ENCODE assay signal across 9 cellular contexts in genomic region chr16:68244481-68244902, GRCh38. TPM values are rescaled to one million over a fixed set of nuclear protein-coding genes. Genes with fewer than 3 reads are reported as not detected.
A peak's percentile ranks its signal among the peaks of the same experiment; 100 is the strongest.
DNase-seq lines count a peak whose midpoint lies in the region; ATAC-seq, FAIRE-seq and TF ChIP-seq lines count a peak whose summit lies in the region.
"Had no signal": no experiment of that assay in that cellular context is flagged by ENCODE, and none has a peak within 500 bp of the region (broad histone marks: within the 10 kb centered on the region; RNA-seq: fewer than 3 reads in every experiment).

No MANE protein-coding gene starts in this region.

- H3K4me2 ChIP-seq in GM12878 (ENCODE audit: control insufficient read depth, insufficient read depth) = peak overlapping the region; percentile 90
- peak overlapping the region; percentile 88 for H3K4me2 ChIP-seq in mesendoderm (ENCODE audit: low read length)

- no peak overlapping the region for H2BK15ac ChIP-seq in mesendoderm (replicated peaks; ENCODE audit: low read depth)

- intact Hi-C loops in Right ventricle myocardium inferior (cut with DNase I) (no loop called here), GM12878 (cut with micrococcal nuclease; ENCODE audit: unreplicated experiment) (no loop called here)

- peak overlapping the region; percentile 95 for H2AFZ ChIP-seq in GM12878 (ENCODE audit: control insufficient read depth, low read depth, low read length)

- no peaks in the 10 kb centered on the region for H4K20me1 ChIP-seq in GM12878 (ENCODE audit: control insufficient read depth, insufficient read depth)

- DNase-seq in right atrium auricular region (ENCODE audit: low spot score) (no peak), Right ventricle myocardium inferior (ENCODE audit: missing footprints) (no peak), GM12878 (ENCODE audit: low read depth, low spot score) (no peak), mesendoderm (no peak), NOMO-1 treated with dmso at 0.1 percent for 144 hours (lab: John Stamatoyannopoulos, UW; ENCODE audit: unreplicated experiment) (no peak), SW 1271 (lab: John Stamatoyannopoulos, UW) (no peak)

- no peak overlapping the region for H2AK5ac ChIP-seq in mesendoderm (ENCODE audit: low read length)

- TF ChIP-seq RAD21 in GM12878 (IDR thresholded peaks at IDR 0.05; ENCODE audit: insufficient read depth, low read depth, low read length) = no peak

- H3K4me3 ChIP-seq in right atrium auricular region (peak overlapping the region; percentile 83 to 91), GM12878 (peak overlapping the region; percentile 97), mesendoderm (ENCODE audit: low read length) (peak overlapping the region; percentile 71)

- WGBS in GM12878 (ENCODE audit: insufficient coverage, insufficient replicate concordance, low lambda C conversion rate, missing lambda C conversion rate) = 4% methylated on average over 20 of the region's 20 CpGs
- whole genome bisulfite sequencing in mesendoderm (ENCODE audit: extremely low coverage, insufficient coverage, low lambda C conversion rate) = no CpG with 5 or more reads among the region's 20 CpGs

- RAD21 ChIA-PET in GM12878 (lab: Charles Lee; ENCODE audit: unreplicated experiment) = interaction anchor here (1.3 to 1.4 kb wide), 3 partner anchors 17 to 457 kb away, joined by 4 to 7 read pairs (median 5); no protein-coding TSS in a partner anchor

- H3K79me2 ChIP-seq in GM12878 (ENCODE audit: control insufficient read depth, insufficient read depth, low read length) (no peaks in the 10 kb centered on the region), mesendoderm (ENCODE audit: control insufficient read depth, insufficient read depth, low read length) (no peaks in the 10 kb centered on the region)

- H3K4ac ChIP-seq in mesendoderm (ENCODE audit: low read depth, low read length) = no peak overlapping the region

- H3K27me3 ChIP-seq in right atrium auricular region (no peaks in the 10 kb centered on the region), GM12878 (replicated peaks in 1 of 2; ENCODE audit: control insufficient read depth in 2 of 2, insufficient read depth in 2 of 2, low read length in 1 of 2) (no peaks in the 10 kb centered on the region), mesendoderm (ENCODE audit: insufficient read depth, low read length, poor library complexity) (no peaks in the 10 kb centered on the region)

- ATAC-seq in Right ventricle myocardium inferior (no peak), GM12878 (peak; percentile 6; the same call in 2 of the 3 replicates), GM18519 (IDR thresholded peaks at IDR 0.05; ENCODE audit: low FRiP score, unreplicated experiment) (no peak), GM19023 (IDR thresholded peaks at IDR 0.05; ENCODE audit: unreplicated experiment) (no peak)

- H3K79me1 ChIP-seq in mesendoderm (ENCODE audit: low read length) = no peaks in the 10 kb centered on the region

- H3K9me3 ChIP-seq in right atrium auricular region (no peaks in the 10 kb centered on the region), GM12878 (replicated peaks; ENCODE audit: control insufficient read depth, insufficient read depth, low read length) (no peaks in the 10 kb centered on the region)

- H3K56ac ChIP-seq in mesendoderm (ENCODE audit: low read length) = peak overlapping the region; percentile 82

- peaks cover 0 to 57% of the 10 kb centered on the region in 2 donors for H3K4me1 ChIP-seq in right atrium auricular region
- peaks cover 18% of the 10 kb centered on the region for H3K4me1 ChIP-seq in GM12878 (ENCODE audit: control insufficient read depth, insufficient read depth, low read length)
- peaks cover 4% of the 10 kb centered on the region for H3K4me1 ChIP-seq in mesendoderm (ENCODE audit: control insufficient read depth, low read depth, low read length)

- in situ Hi-C loops in GM12878 (cut with MboI) = no loop called here

- no peak overlapping the region for H4K8ac ChIP-seq in mesendoderm (ENCODE audit: low read depth, low read length)

- no peak for FAIRE-seq in GM12878 (lab: Jason Lieb, UNC)

- no peak overlapping the region for H4K5ac ChIP-seq in mesendoderm (ENCODE audit: low read length)

- SMC1A ChIA-PET in GM12878 (lab: Charles Lee; ENCODE audit: uncharacterized antibody, unreplicated experiment) = interaction anchor here (0.9 to 2.5 kb wide), 8 partner anchors 13 to 124 kb away, joined by 3 to 9 read pairs (median 4); partner anchors contain the start of genes PRMT7 and SLC7A6OS

- H3K9ac ChIP-seq in GM12878 (ENCODE audit: control insufficient read depth, insufficient read depth, low read length) (peak overlapping the region; percentile 68; the same call in 1 of the 2 replicates), mesendoderm (ENCODE audit: low read length) (peak overlapping the region; percentile 86)

- H3K23ac ChIP-seq in mesendoderm (ENCODE audit: low read length) = no peak overlapping the region

- H3K27ac ChIP-seq in right atrium auricular region = peak overlapping the region; percentile 89 to 94
- H3K27ac ChIP-seq in GM12878 (ENCODE audit: control insufficient read depth, insufficient read depth) = no peak overlapping the region
- no peak overlapping the region for H3K27ac ChIP-seq in mesendoderm (ENCODE audit: low read depth, low read length)

- no peak for TF ChIP-seq CTCF in right atrium auricular region (IDR thresholded peaks at IDR 0.05)
- no peak for TF ChIP-seq CTCF in GM12878 (IDR thresholded peaks at IDR 0.05 in 2 of 3, conservative IDR thresholded peaks at IDR 0.05 in 1 of 3; ENCODE audit: control insufficient read depth in 2 of 3, extremely low read depth in 1 of 3, insufficient read depth in 1 of 3, low read depth in 3 of 3, low read length in 3 of 3)

- no peak for TF ChIP-seq EP300 in GM12878 (IDR thresholded peaks at IDR 0.05; ENCODE audit: borderline replicate concordance in 1 of 2, control insufficient read depth in 1 of 2, low read depth in 2 of 2, low read length in 2 of 2)

- no TSS peak for BruUV-seq in GM12878 (replicated peaks; lab: Mats Ljungman, UMichigan)

- CTCF ChIA-PET in GM12878 (lab: Yijun Ruan, JAX) = interaction anchor here (0.7 to 7.5 kb wide), 7 partner anchors 16 to 892 kb away, joined by 3 to 108 read pairs (median 5); partner anchors contain the start of gene SLC7A6

- no peak overlapping the region for H3K18ac ChIP-seq in mesendoderm (ENCODE audit: low read length)

- no peak for TF ChIP-seq POLR2A in GM12878 (IDR thresholded peaks at IDR 0.05; ENCODE audit: low read depth, low read length)

- H3K36me3 ChIP-seq in right atrium auricular region (peaks cover 3% of the 10 kb centered on the region), GM12878 (ENCODE audit: control insufficient read depth in 2 of 2, insufficient read depth in 2 of 2, low read length in 1 of 2) (no peaks in the 10 kb centered on the region), mesendoderm (ENCODE audit: control insufficient read depth, insufficient read depth, low read length) (no peaks in the 10 kb centered on the region)

- no peak overlapping the region for H2BK120ac ChIP-seq in mesendoderm (ENCODE audit: low read depth, low read length)

- POLR2A ChIA-PET in GM12878 (lab: Charles Lee) = interaction anchor here (0.6 to 2.0 kb wide), 9 partner anchors 8 to 223 kb away, joined by 3 to 14 read pairs (median 7); partner anchors contain the start of gene ESRP2

- no peak overlapping the region for H2BK5ac ChIP-seq in mesendoderm (ENCODE audit: low read length)

RNA-seq across cellular contexts. Expression of gene PLA2G15, which starts 0.7 kb away (rescaled TPM):
- total RNA-seq in right atrium auricular region = 10 to 100 TPM; 28.3 to 29.1 TPM
- total RNA-seq in Right ventricle myocardium inferior = 43.8 TPM
- total RNA-seq in GM12878 (2013; cell fraction: nucleolus; rRNA removed) = 16.6 and 18.3 TPM in 2 replicates
- 8.2 and 8.4 TPM in 2 replicates for total RNA-seq in GM12878 (2014; rRNA removed)
- 3.4 and 3.8 TPM in 2 replicates for total RNA-seq in GM12878 (2014; rRNA removed; fragmentation: Illumina TruSeq; extraction: Trizol)
- total RNA-seq in GM12878 (2021) = 7.6 and 7.8 TPM in 2 replicates
- polyA plus RNA-seq in GM12878 (2011; ENCODE audit: low read depth) = 3.6 TPM
- 3.1 and 6.3 TPM in 2 replicates for polyA plus RNA-seq in GM12878 (2011; rRNA removed)
- 8.2 and 8.9 TPM in 2 replicates for polyA plus RNA-seq in GM12878 (2011; cell fraction: cytosol; rRNA removed)
- 11.1 and 11.3 TPM in 2 replicates for polyA plus RNA-seq in GM12878 (2011; cell fraction: nucleus; rRNA removed)
- polyA plus RNA-seq in GM12878 (2012) = 5.8 and 8.0 TPM in 2 replicates
- 1.5 and 3.0 TPM in 2 replicates for polyA plus RNA-seq in GM12878 (2014; fragmentation: Illumina TruSeq; extraction: Trizol)
- 1 to 10 TPM in 1 of 2 experiments, under 1 TPM in 1; 0.31 to 1.1 TPM for polyA plus RNA-seq in GM12878 (2014; fragmentation: Nextera tagmentation; extraction: Ambion mirVana)
- polyA plus RNA-seq in GM12878 (2014; rRNA removed) = 7.8 and 8.5 TPM in 2 replicates
- 1 to 10 TPM; 7.3 to 9.4 TPM for polyA plus RNA-seq in GM12878 (2016; fragmentation: Nextera tagmentation; extraction: Ambion mirVana)
- 8.5 and 8.7 TPM in 2 replicates for polyA minus RNA-seq in GM12878 (2011; rRNA and poly(A)+ RNA removed)
- polyA minus RNA-seq in GM12878 (2011; cell fraction: cytosol; rRNA and poly(A)+ RNA removed) = 4.8 and 5.7 TPM in 2 replicates
- polyA minus RNA-seq in GM12878 (2011; cell fraction: nucleus; rRNA and poly(A)+ RNA removed) = 4.1 and 7.2 TPM in 2 replicates
- polyA plus RNA-seq in mesendoderm (2013, experiment 1 of 2) = 4.0 TPM
- 4.0 TPM for polyA plus RNA-seq in mesendoderm (2013, experiment 2 of 2)

RNA-seq across cellular contexts. Expression of gene ESRP2, which starts 8.6 kb away (rescaled TPM):
- total RNA-seq in right atrium auricular region = 1 to 10 TPM in 1 of 2 donors, under 1 TPM in 1; 0.59 to 1.2 TPM
- total RNA-seq in Right ventricle myocardium inferior = 0.41 TPM
- total RNA-seq in GM12878 (2013; cell fraction: nucleolus; rRNA removed) = not detected in 2 replicates
- 0.11 TPM in 1 of 2 replicates, not detected in the other for total RNA-seq in GM12878 (2014; rRNA removed)
- 0.04 TPM in 1 of 2 replicates, not detected in the other for total RNA-seq in GM12878 (2014; rRNA removed; fragmentation: Illumina TruSeq; extraction: Trizol)
- 0.08 and 0.29 TPM in 2 replicates for total RNA-seq in GM12878 (2021)
- polyA plus RNA-seq in GM12878 (2011; ENCODE audit: low read depth) = not detected
- not detected in 2 replicates for polyA plus RNA-seq in GM12878 (2011; rRNA removed)
- polyA plus RNA-seq in GM12878 (2011; cell fraction: cytosol; rRNA removed) = not detected in 2 replicates
- 0.03 and 0.18 TPM in 2 replicates for polyA plus RNA-seq in GM12878 (2011; cell fraction: nucleus; rRNA removed)
- 0.10 and 0.42 TPM in 2 replicates for polyA plus RNA-seq in GM12878 (2012)
- polyA plus RNA-seq in GM12878 (2014; fragmentation: Illumina TruSeq; extraction: Trizol) = 0.06 TPM in 1 of 2 replicates, not detected in the other
- under 1 TPM in 1 of 2 experiments, not detected in 1; 0.08 TPM for polyA plus RNA-seq in GM12878 (2014; fragmentation: Nextera tagmentation; extraction: Ambion mirVana)
- 0.13 and 0.23 TPM in 2 replicates for polyA plus RNA-seq in GM12878 (2014; rRNA removed)
- under 1 TPM; 0.12 to 0.64 TPM for polyA plus RNA-seq in GM12878 (2016; fragmentation: Nextera tagmentation; extraction: Ambion mirVana)
- 0.10 TPM in 1 of 2 replicates, not detected in the other for polyA minus RNA-seq in GM12878 (2011; rRNA and poly(A)+ RNA removed)
- polyA minus RNA-seq in GM12878 (2011; cell fraction: cytosol; rRNA and poly(A)+ RNA removed) = 1.0 TPM in 1 of 2 replicates, not detected in the other
- 0.36 and 0.38 TPM in 2 replicates for polyA minus RNA-seq in GM12878 (2011; cell fraction: nucleus; rRNA and poly(A)+ RNA removed)
- 26.2 TPM for polyA plus RNA-seq in mesendoderm (2013, experiment 1 of 2)
- polyA plus RNA-seq in mesendoderm (2013, experiment 2 of 2) = 26.6 TPM
- total RNA-seq: temporal lobe had no signal

RNA-seq across cellular contexts. Expression of gene SLC7A6, which starts 19.8 kb away (rescaled TPM):
- total RNA-seq in right atrium auricular region = 10 to 100 TPM; 28.9 to 51.0 TPM
- total RNA-seq in Right ventricle myocardium inferior = 33.7 TPM
- total RNA-seq in GM12878 (2013; cell fraction: nucleolus; rRNA removed) = 208 and 222 TPM in 2 replicates
- 29.8 and 33.9 TPM in 2 replicates for total RNA-seq in GM12878 (2014; rRNA removed)
- total RNA-seq in GM12878 (2014; rRNA removed; fragmentation: Illumina TruSeq; extraction: Trizol) = 27.4 and 27.5 TPM in 2 replicates
- total RNA-seq in GM12878 (2021) = 51.3 and 60.4 TPM in 2 replicates
- polyA plus RNA-seq in GM12878 (2011; ENCODE audit: low read depth) = 28.5 TPM
- 46.3 and 53.6 TPM in 2 replicates for polyA plus RNA-seq in GM12878 (2011; rRNA removed)
- polyA plus RNA-seq in GM12878 (2011; cell fraction: cytosol; rRNA removed) = 49.2 and 50.2 TPM in 2 replicates
- polyA plus RNA-seq in GM12878 (2011; cell fraction: nucleus; rRNA removed) = 208 and 220 TPM in 2 replicates
- polyA plus RNA-seq in GM12878 (2012) = 25.9 and 29.0 TPM in 2 replicates
- polyA plus RNA-seq in GM12878 (2014; fragmentation: Illumina TruSeq; extraction: Trizol) = 60.1 and 66.5 TPM in 2 replicates
- polyA plus RNA-seq in GM12878 (2014; fragmentation: Nextera tagmentation; extraction: Ambion mirVana) = 1 to 10 TPM; 8.2 TPM
- polyA plus RNA-seq in GM12878 (2014; rRNA removed) = 52.7 and 55.0 TPM in 2 replicates
- 10 to 100 TPM; 26.6 to 27.4 TPM for polyA plus RNA-seq in GM12878 (2016; fragmentation: Nextera tagmentation; extraction: Ambion mirVana)
- polyA minus RNA-seq in GM12878 (2011; rRNA and poly(A)+ RNA removed) = 106 and 130 TPM in 2 replicates
- polyA minus RNA-seq in GM12878 (2011; cell fraction: cytosol; rRNA and poly(A)+ RNA removed) = 28.4 and 29.1 TPM in 2 replicates
- 45.0 and 65.2 TPM in 2 replicates for polyA minus RNA-seq in GM12878 (2011; cell fraction: nucleus; rRNA and poly(A)+ RNA removed)
- 23.3 TPM for polyA plus RNA-seq in mesendoderm (2013, experiment 1 of 2)
- 22.1 TPM for polyA plus RNA-seq in mesendoderm (2013, experiment 2 of 2)

Comparison
In these comparisons a context has a peak if more than half of its experiments do, and no peak if none do; other contexts are left out.
1. H3K27ac ChIP-seq: peak in right atrium auricular region (2 of 2); none in GM12878 (single experiment) and mesendoderm (single experiment).
2. Peak in every context shown above with its lines, with median percentiles within 50 percentile points of each other: H3K4me3 ChIP-seq.